8 cellular contexts compared by ENCODE assay signal in genomic region chr15:43800286-43801136, GRCh38.
DNase-seq lines count a peak whose midpoint lies in the region; ATAC-seq and TF ChIP-seq lines count a peak whose summit lies in the region.

Gene HYPK, plus strand, starts transcription at chr15:43800599. Its CDS starts 24 bp downstream, at chr15:43800623.

- DNase-seq in AG08395 (ENCODE audit: low spot score) (peak; percentile 89), NCI-H524 (lab: John Stamatoyannopoulos, UW) (peak; percentile 72 to 87)
- peak; percentile 90 for DNase-seq in activated CD4-positive, alpha-beta T cell treated with anti-CD3 and anti-CD28 coated beads for 4 hours
- DNase-seq in stimulated activated CD4-positive, alpha-beta T cell treated with anti-CD3 and anti-CD28 coated beads, Interleukin-1b, Interleukin-23, amount 100 ng/mL, for 4 hours (ENCODE audit: low read depth in 2 of 2): peak; percentile 85 to 86

- H3K27ac ChIP-seq in cingulate gyrus (ENCODE audit: low read depth, low read length) (peak within 1 kb of the TSS; percentile 100), layer of hippocampus (ENCODE audit: low read depth, low read length) (peak within 1 kb of the TSS; percentile 100)

- H3K27me3 ChIP-seq in layer of hippocampus (ENCODE audit: control insufficient read depth, insufficient read depth, low read length): no peaks in the 10 kb centered on the region

- TF ChIP-seq POLR2A in GM18951 (IDR thresholded peaks at IDR 0.05; ENCODE audit: extremely low read depth, insufficient read depth, insufficient read length): peak; percentile 78

- in situ Hi-C loops in GM18951 (cut with MboI; ENCODE audit: low sequenced_read_pairs, unreplicated experiment): no loop called here

- ATAC-seq in HG03196 (IDR thresholded peaks at IDR 0.05; ENCODE audit: unreplicated experiment): peak; percentile 81

Comparison
In these comparisons a context has a peak if more than half of its experiments do, and no peak if none do; other contexts are left out.
1. Peak in every context shown above with its lines: DNase-seq, ATAC-seq and H3K27ac ChIP-seq.